Comparison of ENCODE assay signal across 1 cellular context in the genomic region with DNA sequence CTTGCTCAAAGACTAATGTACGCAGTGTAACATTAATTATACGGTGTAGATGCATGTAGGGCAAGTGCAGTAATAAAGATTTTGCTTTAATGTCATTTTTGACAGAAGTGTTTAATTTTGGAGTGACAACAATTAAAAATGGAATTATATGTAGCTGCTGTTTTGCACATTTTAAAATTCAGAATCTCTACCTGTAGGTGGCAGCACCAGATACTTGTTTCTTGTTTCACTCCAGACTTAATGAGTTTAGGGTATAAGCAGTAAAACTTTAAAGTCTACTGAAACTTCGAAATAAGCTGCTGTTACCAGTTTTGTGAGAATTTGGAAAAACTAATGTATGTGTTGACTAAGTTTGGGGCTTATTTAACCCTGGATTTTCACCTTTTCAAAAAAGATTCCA.
TF ChIP-seq lines count a peak whose summit lies in the region.

No MANE protein-coding gene starts in this region.

TF ChIP-seq in GM23338, 12 proteins besides CTCF, POLR2A, EP300 and RAD21 (continued from another document):
- TF ChIP-seq ZNF462 (CRISPR knock-in tag; IDR thresholded peaks at IDR 0.05) (no peak), JUNB (IDR thresholded peaks at IDR 0.05; ENCODE audit: unreplicated experiment) (no peak), ZNF331 (CRISPR knock-in tag; IDR thresholded peaks at IDR 0.05; ENCODE audit: low read depth) (no peak), EZH2 (IDR thresholded peaks at IDR 0.05; ENCODE audit: low read depth, unreplicated experiment) (no peak)
- TF ChIP-seq, protein P1, sequence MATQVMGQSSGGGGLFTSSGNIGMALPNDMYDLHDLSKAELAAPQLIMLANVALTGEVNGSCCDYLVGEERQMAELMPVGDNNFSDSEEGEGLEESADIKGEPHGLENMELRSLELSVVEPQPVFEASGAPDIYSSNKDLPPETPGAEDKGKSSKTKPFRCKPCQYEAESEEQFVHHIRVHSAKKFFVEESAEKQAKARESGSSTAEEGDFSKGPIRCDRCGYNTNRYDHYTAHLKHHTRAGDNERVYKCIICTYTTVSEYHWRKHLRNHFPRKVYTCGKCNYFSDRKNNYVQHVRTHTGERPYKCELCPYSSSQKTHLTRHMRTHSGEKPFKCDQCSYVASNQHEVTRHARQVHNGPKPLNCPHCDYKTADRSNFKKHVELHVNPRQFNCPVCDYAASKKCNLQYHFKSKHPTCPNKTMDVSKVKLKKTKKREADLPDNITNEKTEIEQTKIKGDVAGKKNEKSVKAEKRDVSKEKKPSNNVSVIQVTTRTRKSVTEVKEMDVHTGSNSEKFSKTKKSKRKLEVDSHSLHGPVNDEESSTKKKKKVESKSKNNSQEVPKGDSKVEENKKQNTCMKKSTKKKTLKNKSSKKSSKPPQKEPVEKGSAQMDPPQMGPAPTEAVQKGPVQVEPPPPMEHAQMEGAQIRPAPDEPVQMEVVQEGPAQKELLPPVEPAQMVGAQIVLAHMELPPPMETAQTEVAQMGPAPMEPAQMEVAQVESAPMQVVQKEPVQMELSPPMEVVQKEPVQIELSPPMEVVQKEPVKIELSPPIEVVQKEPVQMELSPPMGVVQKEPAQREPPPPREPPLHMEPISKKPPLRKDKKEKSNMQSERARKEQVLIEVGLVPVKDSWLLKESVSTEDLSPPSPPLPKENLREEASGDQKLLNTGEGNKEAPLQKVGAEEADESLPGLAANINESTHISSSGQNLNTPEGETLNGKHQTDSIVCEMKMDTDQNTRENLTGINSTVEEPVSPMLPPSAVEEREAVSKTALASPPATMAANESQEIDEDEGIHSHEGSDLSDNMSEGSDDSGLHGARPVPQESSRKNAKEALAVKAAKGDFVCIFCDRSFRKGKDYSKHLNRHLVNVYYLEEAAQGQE (IDR thresholded peaks at IDR 0.05; ENCODE audit: unreplicated experiment), result no peak
